ENCODE assay signal across 31 cellular contexts in genomic region chr1:201356236-201356635, GRCh38. TPM values are rescaled to one million over a fixed set of nuclear protein-coding genes. Genes with fewer than 3 reads are reported as not detected.
"Had no signal": no experiment of that assay in that cellular context is flagged by ENCODE, and none has a peak within 500 bp of the region (broad histone marks: within the 10 kb centered on the region; RNA-seq: fewer than 3 reads in every experiment).

No MANE protein-coding gene starts in this region.

- H3K4me3 Mint-ChIP-seq: activated CD4-positive, alpha-beta memory T cell treated with anti-CD3 and anti-CD28 coated beads, Interleukin-2, amount 10 ng/mL, durations not matched to agents 7 days and 5 days; activated CD4-positive, alpha-beta T cell treated with anti-CD3 and anti-CD28 coated beads, Interleukin-2, amount 10 ng/mL, durations not matched to agents 7 days and 5 days; activated naive CD4-positive, alpha-beta T cell treated with anti-CD3 and anti-CD28 coated beads, Interleukin-2, amount 50 U/mL, for 24 hours; activated naive CD8-positive, alpha-beta T cell treated with anti-CD3 and anti-CD28 coated beads, Interleukin-2, amount 50 U/mL, for 24 hours; activated T-cell treated with anti-CD3 and anti-CD28 coated beads, Interleukin-2, amount 50 U/mL, for 24 hours; activated T-helper 17 cell treated with anti-CD3 and anti-CD28 coated beads, Interleukin-2, amount 50 U/mL, for 72 hours; natural killer cell treated with Interleukin-12 subunit alpha and Interleukin-12 subunit beta and Interleukin-15 and Interleukin-18, amount 100 ng/mL, for 72 hours; stimulated activated naive B cell treated with anti-CD40 and anti-IgM and Interleukin-4, amounts not matched to agents 10 μg/mL and 1 μg/mL and 100 μg/mL, for 72 hours had no signal

- DNase-seq: activated CD4-positive, alpha-beta memory T cell treated with anti-CD3 and anti-CD28 coated beads, Interleukin-2, amount 10 ng/mL, durations not matched to agents 7 days and 5 days; activated CD4-positive, alpha-beta T cell treated with anti-CD3 and anti-CD28 coated beads, Interleukin-2, amount 10 ng/mL, durations not matched to agents 7 days and 5 days; activated CD4-positive, CD25-positive, alpha-beta regulatory T cell treated with anti-CD3 and anti-CD28 coated beads, Interleukin-2, amount 50 U/mL, for 72 hours; activated CD8-positive, alpha-beta memory T cell treated with anti-CD3 and anti-CD28 coated beads, Interleukin-2, amount 50 U/mL, for 48 hours; activated gamma-delta T cell treated with Interleukin-2 at 50 U/mL for 16 hours; activated naive CD8-positive, alpha-beta T cell treated with anti-CD3 and anti-CD28 coated beads, Interleukin-2, amount 50 U/mL, for 24 hours; activated T-cell treated with anti-CD3 and anti-CD28 coated beads, Interleukin-2, amount 50 U/mL, for 24 hours; amygdala; effector memory CD4-positive, alpha-beta T cell; erythroblast; gastrocnemius medialis; glutamatergic neuron; hippocampal formation; mesendoderm; stimulated activated CD4-positive, alpha-beta T cell treated with anti-CD3 and anti-CD28 coated beads, Interleukin-15, amount 100 ng/mL, for 24 hours; stimulated activated CD4-positive, alpha-beta T cell treated with anti-CD3 and anti-CD28 coated beads, Interleukin-2, amount 100 ng/mL, for 24 hours; stimulated activated naive B cell treated with anti-CD40 and anti-IgM and Interleukin-4, amounts not matched to agents 10 μg/mL and 1 μg/mL and 100 μg/mL, for 72 hours; stomach; T-helper 2 cell; thyroid gland; upper lobe of left lung had no signal

- H3K4me1 ChIP-seq: breast epithelium, stomach, thyroid gland had no signal

- ATAC-seq: activated naive CD8-positive, alpha-beta T cell treated with anti-CD3 and anti-CD28 coated beads, Interleukin-2, amount 50 U/mL, for 24 hours; activated T-helper 17 cell treated with anti-CD3 and anti-CD28 coated beads, Interleukin-2, amount 50 U/mL, for 72 hours; gastrocnemius medialis; natural killer cell treated with Interleukin-12 subunit alpha and Interleukin-12 subunit beta and Interleukin-15 and Interleukin-18, amount 100 ng/mL, for 72 hours; stimulated activated naive B cell treated with anti-CD40 and anti-IgM and Interleukin-4, amounts not matched to agents 10 μg/mL and 1 μg/mL and 100 μg/mL, for 72 hours had no signal

- H3K27ac ChIP-seq: breast epithelium, coronary artery, dorsolateral prefrontal cortex, gastrocnemius medialis, stomach, thyroid gland, upper lobe of left lung had no signal

- H3K4me3 ChIP-seq: breast epithelium, coronary artery, dorsolateral prefrontal cortex, gastrocnemius medialis, lung, smooth muscle cell, stomach, thyroid gland, upper lobe of left lung had no signal

- H3K4me1 Mint-ChIP-seq: activated CD4-positive, alpha-beta memory T cell treated with anti-CD3 and anti-CD28 coated beads, Interleukin-2, amount 10 ng/mL, durations not matched to agents 7 days and 5 days; activated CD4-positive, alpha-beta T cell treated with anti-CD3 and anti-CD28 coated beads, Interleukin-2, amount 10 ng/mL, durations not matched to agents 7 days and 5 days; activated naive CD4-positive, alpha-beta T cell treated with anti-CD3 and anti-CD28 coated beads, Interleukin-2, amount 50 U/mL, for 24 hours; activated naive CD8-positive, alpha-beta T cell treated with anti-CD3 and anti-CD28 coated beads, Interleukin-2, amount 50 U/mL, for 24 hours; activated T-helper 17 cell treated with anti-CD3 and anti-CD28 coated beads, Interleukin-2, amount 50 U/mL, for 72 hours; stimulated activated naive B cell treated with anti-CD40 and anti-IgM and Interleukin-4, amounts not matched to agents 10 μg/mL and 1 μg/mL and 100 μg/mL, for 72 hours had no signal

- H3K9me3 ChIP-seq: breast epithelium, gastrocnemius medialis, stomach, thyroid gland, upper lobe of left lung had no signal

- H3K36me3 Mint-ChIP-seq: activated naive CD4-positive, alpha-beta T cell treated with anti-CD3 and anti-CD28 coated beads, Interleukin-2, amount 50 U/mL, for 24 hours; natural killer cell treated with Interleukin-12 subunit alpha and Interleukin-12 subunit beta and Interleukin-15 and Interleukin-18, amount 100 ng/mL, for 72 hours; stimulated activated naive B cell treated with anti-CD40 and anti-IgM and Interleukin-4, amounts not matched to agents 10 μg/mL and 1 μg/mL and 100 μg/mL, for 72 hours had no signal

- H3K27ac Mint-ChIP-seq: activated CD4-positive, alpha-beta memory T cell treated with anti-CD3 and anti-CD28 coated beads, Interleukin-2, amount 10 ng/mL, durations not matched to agents 7 days and 5 days; activated CD4-positive, alpha-beta T cell treated with anti-CD3 and anti-CD28 coated beads, Interleukin-2, amount 10 ng/mL, durations not matched to agents 7 days and 5 days; activated naive CD4-positive, alpha-beta T cell treated with anti-CD3 and anti-CD28 coated beads, Interleukin-2, amount 50 U/mL, for 24 hours; activated naive CD8-positive, alpha-beta T cell treated with anti-CD3 and anti-CD28 coated beads, Interleukin-2, amount 50 U/mL, for 24 hours; activated T-cell treated with anti-CD3 and anti-CD28 coated beads, Interleukin-2, amount 50 U/mL, for 24 hours; activated T-helper 17 cell treated with anti-CD3 and anti-CD28 coated beads, Interleukin-2, amount 50 U/mL, for 72 hours; natural killer cell treated with Interleukin-12 subunit alpha and Interleukin-12 subunit beta and Interleukin-15 and Interleukin-18, amount 100 ng/mL, for 72 hours; stimulated activated naive B cell treated with anti-CD40 and anti-IgM and Interleukin-4, amounts not matched to agents 10 μg/mL and 1 μg/mL and 100 μg/mL, for 72 hours had no signal

- H3K36me3 ChIP-seq: breast epithelium, gastrocnemius medialis, stomach, thyroid gland, upper lobe of left lung had no signal

- H3K9me3 Mint-ChIP-seq: activated CD4-positive, alpha-beta memory T cell treated with anti-CD3 and anti-CD28 coated beads, Interleukin-2, amount 10 ng/mL, durations not matched to agents 7 days and 5 days; activated CD4-positive, alpha-beta T cell treated with anti-CD3 and anti-CD28 coated beads, Interleukin-2, amount 10 ng/mL, durations not matched to agents 7 days and 5 days; activated naive CD4-positive, alpha-beta T cell treated with anti-CD3 and anti-CD28 coated beads, Interleukin-2, amount 50 U/mL, for 24 hours; activated naive CD8-positive, alpha-beta T cell treated with anti-CD3 and anti-CD28 coated beads, Interleukin-2, amount 50 U/mL, for 24 hours; activated T-cell treated with anti-CD3 and anti-CD28 coated beads, Interleukin-2, amount 50 U/mL, for 24 hours; activated T-helper 17 cell treated with anti-CD3 and anti-CD28 coated beads, Interleukin-2, amount 50 U/mL, for 72 hours; natural killer cell treated with Interleukin-12 subunit alpha and Interleukin-12 subunit beta and Interleukin-15 and Interleukin-18, amount 100 ng/mL, for 72 hours; stimulated activated naive B cell treated with anti-CD40 and anti-IgM and Interleukin-4, amounts not matched to agents 10 μg/mL and 1 μg/mL and 100 μg/mL, for 72 hours had no signal

- H3K27me3 ChIP-seq: breast epithelium, gastrocnemius medialis, thyroid gland, upper lobe of left lung had no signal

RNA-seq across cellular contexts. Expression of gene TNNT2, which starts 21.2 kb away (rescaled TPM):
- total RNA-seq: activated CD4-positive, alpha-beta memory T cell treated with anti-CD3 and anti-CD28 coated beads, Interleukin-2, amount 10 ng/mL, durations not matched to agents 7 days and 5 days; activated CD4-positive, alpha-beta T cell treated with anti-CD3 and anti-CD28 coated beads, Interleukin-2, amount 10 ng/mL, durations not matched to agents 7 days and 5 days; activated T-helper 17 cell treated with anti-CD3 and anti-CD28 coated beads, Interleukin-2, amount 50 U/mL, for 72 hours; natural killer cell treated with Interleukin-12 subunit alpha and Interleukin-12 subunit beta and Interleukin-15 and Interleukin-18, amount 100 ng/mL, for 72 hours; osteoblast had no signal

RNA-seq across cellular contexts. Expression of gene LAD1, which starts 42.9 kb away (rescaled TPM):
- total RNA-seq: activated CD4-positive, alpha-beta memory T cell treated with anti-CD3 and anti-CD28 coated beads, Interleukin-2, amount 10 ng/mL, durations not matched to agents 7 days and 5 days; activated CD4-positive, alpha-beta T cell treated with anti-CD3 and anti-CD28 coated beads, Interleukin-2, amount 10 ng/mL, durations not matched to agents 7 days and 5 days; activated T-helper 17 cell treated with anti-CD3 and anti-CD28 coated beads, Interleukin-2, amount 50 U/mL, for 72 hours; mononuclear cell; natural killer cell treated with Interleukin-12 subunit alpha and Interleukin-12 subunit beta and Interleukin-15 and Interleukin-18, amount 100 ng/mL, for 72 hours; osteoblast had no signal
